Comparison of ENCODE assay signal across 17 cellular contexts in genomic region chr12:132138941-132139871, GRCh38. TPM values are rescaled to one million over a fixed set of nuclear protein-coding genes. Genes with fewer than 3 reads are reported as not detected.
DNase-seq lines count a peak whose midpoint lies in the region; ATAC-seq and TF ChIP-seq lines count a peak whose summit lies in the region.
"Had no signal": no experiment of that assay in that cellular context is flagged by ENCODE, and none has a peak within 500 bp of the region (broad histone marks: within the 10 kb centered on the region; RNA-seq: fewer than 3 reads in every experiment).

No MANE protein-coding gene starts in this region.

- no peak overlapping the region for H4K5ac ChIP-seq in mesendoderm (ENCODE audit: low read length)

- H3K79me2 ChIP-seq in mesendoderm (ENCODE audit: control insufficient read depth, insufficient read depth, low read length), result peaks cover 13% of the 10 kb centered on the region

- peaks cover 6% of the 10 kb centered on the region for H3K36me3 ChIP-seq in mesendoderm (ENCODE audit: control insufficient read depth, insufficient read depth, low read length)

- ATAC-seq in activated T-cell treated with anti-CD3 and anti-CD28 coated beads, Interleukin-2, amount 50 U/mL, for 4 hours, result no peak
- no peak for ATAC-seq in T-helper 17 cell
- ATAC-seq in HG03196 (IDR thresholded peaks at IDR 0.05; ENCODE audit: unreplicated experiment), result no peak

- no peak overlapping the region for H3K4me2 ChIP-seq in mesendoderm (ENCODE audit: low read length)

- H3K36me3 Mint-ChIP-seq in activated T-cell treated with anti-CD3 and anti-CD28 coated beads, Interleukin-2, amount 50 U/mL, for 24 hours (ENCODE audit: low read depth), result peaks cover 56% of the 10 kb centered on the region
- H3K36me3 Mint-ChIP-seq in activated T-cell treated with anti-CD3 and anti-CD28 coated beads, Interleukin-2, amount 50 U/mL, for 4 hours (ENCODE audit: insufficient read depth), result peaks cover 13% of the 10 kb centered on the region
- H3K36me3 Mint-ChIP-seq in T-helper 17 cell (ENCODE audit: low read depth) (peaks cover 1% of the 10 kb centered on the region), glutamatergic neuron (ENCODE audit: unreplicated experiment) (no peaks in the 10 kb centered on the region)

- no peak overlapping the region for H3K18ac ChIP-seq in mesendoderm (ENCODE audit: low read length)

- H4K8ac ChIP-seq in mesendoderm (ENCODE audit: low read depth, low read length), result no peak overlapping the region

- H3K9me3 Mint-ChIP-seq in activated T-cell treated with anti-CD3 and anti-CD28 coated beads, Interleukin-2, amount 50 U/mL, for 24 hours, result no peaks in the 10 kb centered on the region
- H3K9me3 Mint-ChIP-seq in activated T-cell treated with anti-CD3 and anti-CD28 coated beads, Interleukin-2, amount 50 U/mL, for 4 hours, result no peaks in the 10 kb centered on the region
- H3K9me3 Mint-ChIP-seq in glutamatergic neuron (ENCODE audit: unreplicated experiment), result peaks cover 13% of the 10 kb centered on the region

- no peak overlapping the region for H2BK5ac ChIP-seq in mesendoderm (ENCODE audit: low read length)

- no peak overlapping the region for H2BK120ac ChIP-seq in mesendoderm (ENCODE audit: low read depth, low read length)

- H3K4me3 ChIP-seq in coronary artery (no peak overlapping the region), mesendoderm (ENCODE audit: low read length) (no peak overlapping the region)

- H3K9me3 ChIP-seq in T-helper 17 cell (ENCODE audit: control insufficient read depth, low read length, poor library complexity, severe bottlenecking), result no peaks in the 10 kb centered on the region

- no peak overlapping the region for H2AK5ac ChIP-seq in mesendoderm (ENCODE audit: low read length)

- H3K79me1 ChIP-seq in mesendoderm (ENCODE audit: low read length), result peaks cover 13% of the 10 kb centered on the region

- DNase-seq in activated T-cell treated with anti-CD3 and anti-CD28 coated beads, Interleukin-2, amount 50 U/mL, for 24 hours, result no peak
- DNase-seq in activated T-cell treated with anti-CD3 and anti-CD28 coated beads, Interleukin-2, amount 50 U/mL, for 4 hours, result no peak
- DNase-seq in T-helper 17 cell (no peak), glutamatergic neuron (no peak), posterior vena cava (ENCODE audit: low spot score) (peak; percentile 66), coronary artery (ENCODE audit: low spot score) (no peak), mesendoderm (no peak)
- DNase-seq: COR-L47, DMS153, IMR-90, Kasumi-1, NCI-H1105, NCI-H187, NCI-H345, NCI-H69 had no signal

- no peak overlapping the region for H3K4ac ChIP-seq in mesendoderm (ENCODE audit: low read depth, low read length)

- WGBS in mesendoderm (ENCODE audit: extremely low coverage, insufficient coverage, low lambda C conversion rate), result no CpG with 5 or more reads among the region's 34 CpGs

- TF ChIP-seq CTCF in glutamatergic neuron (IDR thresholded peaks at IDR 0.05; ENCODE audit: partially characterized antibody, unreplicated experiment), result no peak
- no peak for TF ChIP-seq CTCF in coronary artery (IDR thresholded peaks at IDR 0.05)

- no peaks in the 10 kb centered on the region for H3K4me1 ChIP-seq in mesendoderm (ENCODE audit: control insufficient read depth, low read depth, low read length)

- H3K27ac Mint-ChIP-seq in activated T-cell treated with anti-CD3 and anti-CD28 coated beads, Interleukin-2, amount 50 U/mL, for 24 hours, result peak overlapping the region; percentile 65
- H3K27ac Mint-ChIP-seq in T-helper 17 cell (peak overlapping the region; percentile 34), glutamatergic neuron (ENCODE audit: unreplicated experiment) (peak overlapping the region; percentile 43)

- H3K27me3 Mint-ChIP-seq in activated T-cell treated with anti-CD3 and anti-CD28 coated beads, Interleukin-2, amount 50 U/mL, for 24 hours, result no peaks in the 10 kb centered on the region
- H3K27me3 Mint-ChIP-seq in activated T-cell treated with anti-CD3 and anti-CD28 coated beads, Interleukin-2, amount 50 U/mL, for 4 hours (ENCODE audit: low read depth), result no peaks in the 10 kb centered on the region
- no peaks in the 10 kb centered on the region for H3K27me3 Mint-ChIP-seq in T-helper 17 cell
- H3K27me3 Mint-ChIP-seq in glutamatergic neuron (ENCODE audit: unreplicated experiment), result peaks cover 10% of the 10 kb centered on the region

- no peak overlapping the region for H3K27ac ChIP-seq in coronary artery
- no peak overlapping the region for H3K27ac ChIP-seq in mesendoderm (ENCODE audit: low read depth, low read length)
- H3K27ac ChIP-seq: C4-2B had no signal

- H2BK15ac ChIP-seq in mesendoderm (replicated peaks; ENCODE audit: low read depth), result no peak overlapping the region

- peaks cover 12% of the 10 kb centered on the region for H3K4me1 Mint-ChIP-seq in activated T-cell treated with anti-CD3 and anti-CD28 coated beads, Interleukin-2, amount 50 U/mL, for 24 hours (ENCODE audit: low read depth)
- H3K4me1 Mint-ChIP-seq in activated T-cell treated with anti-CD3 and anti-CD28 coated beads, Interleukin-2, amount 50 U/mL, for 4 hours (ENCODE audit: low read depth), result peaks cover 5% of the 10 kb centered on the region
- peaks cover 5% of the 10 kb centered on the region for H3K4me1 Mint-ChIP-seq in T-helper 17 cell
- H3K4me1 Mint-ChIP-seq in glutamatergic neuron (ENCODE audit: low read depth, unreplicated experiment), result peaks cover 2% of the 10 kb centered on the region

- H3K9ac ChIP-seq in mesendoderm (ENCODE audit: low read length), result no peak overlapping the region

- no peak overlapping the region for H3K56ac ChIP-seq in mesendoderm (ENCODE audit: low read length)

- H3K4me3 Mint-ChIP-seq in activated T-cell treated with anti-CD3 and anti-CD28 coated beads, Interleukin-2, amount 50 U/mL, for 24 hours, result no peak overlapping the region
- H3K4me3 Mint-ChIP-seq in activated T-cell treated with anti-CD3 and anti-CD28 coated beads, Interleukin-2, amount 50 U/mL, for 4 hours, result no peak overlapping the region
- H3K4me3 Mint-ChIP-seq in T-helper 17 cell, result no peak overlapping the region
- H3K4me3 Mint-ChIP-seq in glutamatergic neuron (ENCODE audit: unreplicated experiment), result no peak overlapping the region

- no peaks in the 10 kb centered on the region for H3K27me3 ChIP-seq in mesendoderm (ENCODE audit: insufficient read depth, low read length, poor library complexity)

- intact Hi-C loops in posterior vena cava (cut with DNase I), result no loop called here

- no peak overlapping the region for H3K23ac ChIP-seq in mesendoderm (ENCODE audit: low read length)

RNA-seq across cellular contexts. Expression of gene DDX51, which starts 4.9 kb away (rescaled TPM):
- 10 to 100 TPM; 71.4 to 83.5 (median 72.8) TPM for total RNA-seq in activated T-cell treated with anti-CD3 and anti-CD28 coated beads, Interleukin-2, amount 50 U/mL, for 4 hours
- total RNA-seq in T-helper 17 cell, result 10 to 100 TPM; 38.2 to 40.9 TPM
- total RNA-seq in glutamatergic neuron (ENCODE audit: unreplicated experiment), result 24.9 TPM
- total RNA-seq in posterior vena cava, result 10 to 100 TPM in 1 of 2 donors, 1 to 10 TPM in 1; 9.7 to 10.2 TPM
- 11.8 TPM for polyA plus RNA-seq in mesendoderm (2013, experiment 1 of 2)
- polyA plus RNA-seq in mesendoderm (2013, experiment 2 of 2), result 10.3 TPM

RNA-seq across cellular contexts. Expression of gene NOC4L, which starts 5.1 kb away (rescaled TPM):
- 10 to 100 TPM; 85.3 to 92.5 (median 89.0) TPM for total RNA-seq in activated T-cell treated with anti-CD3 and anti-CD28 coated beads, Interleukin-2, amount 50 U/mL, for 4 hours
- 10 to 100 TPM; 20.7 to 21.6 TPM for total RNA-seq in T-helper 17 cell
- 17.8 TPM for total RNA-seq in glutamatergic neuron (ENCODE audit: unreplicated experiment)
- total RNA-seq in posterior vena cava, result 10 to 100 TPM; 11.2 to 13.6 TPM
- polyA plus RNA-seq in mesendoderm (2013, experiment 1 of 2), result 47.8 TPM
- 47.2 TPM for polyA plus RNA-seq in mesendoderm (2013, experiment 2 of 2)
